1 cellular context compared by ENCODE assay signal in the genomic region with DNA sequence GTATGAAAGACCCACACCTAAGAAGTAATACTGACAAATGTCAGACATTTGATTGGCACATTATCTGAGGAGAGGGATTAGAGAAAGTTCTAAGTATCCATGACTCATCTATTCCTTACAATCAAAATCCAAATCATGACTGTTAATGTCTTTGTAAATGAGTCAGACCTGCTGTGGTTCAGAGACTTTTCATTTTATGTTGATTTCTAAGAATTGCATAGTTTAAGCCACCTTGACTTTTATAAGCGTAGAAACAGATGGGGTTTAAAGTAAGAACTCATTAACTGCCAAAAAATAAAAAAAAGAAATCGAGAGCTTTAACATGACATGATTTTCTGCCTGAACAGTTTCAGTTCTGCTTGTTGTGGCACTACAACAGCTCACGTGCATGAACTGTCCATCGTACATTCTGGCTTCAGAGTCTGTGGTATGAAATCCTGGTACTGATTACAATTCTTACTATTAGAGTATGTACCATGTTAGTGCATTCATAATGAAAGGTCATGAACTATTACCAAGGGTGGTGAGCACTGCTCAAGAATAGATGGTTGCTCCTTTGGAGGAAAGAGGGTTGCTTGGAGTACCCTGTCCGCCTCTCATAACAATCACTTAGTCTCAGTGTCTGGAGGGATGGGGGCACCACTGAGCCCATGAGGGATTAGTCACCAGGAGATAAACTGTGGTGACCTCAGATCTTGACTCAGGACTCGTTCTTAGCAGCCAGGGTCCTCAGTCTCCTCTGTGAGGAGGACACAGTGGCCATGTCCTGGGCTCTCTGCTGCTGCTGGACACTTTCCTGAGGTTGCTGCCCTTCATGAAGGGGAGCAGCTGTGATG.
A peak's percentile ranks its signal among the peaks of the same experiment; 100 is the strongest.
TF ChIP-seq lines count a peak whose summit lies in the region.

No MANE protein-coding gene starts in this region.

TF ChIP-seq in H1, 55 proteins besides CTCF, POLR2A, EP300 and RAD21:
- TF ChIP-seq POLR2AphosphoS5 (IDR thresholded peaks at IDR 0.05; ENCODE audit: low read depth, low read length), result peak; percentile 38; the same call in 1 of the 2 replicates
- TF ChIP-seq RBBP5 (IDR thresholded peaks at IDR 0.05; ENCODE audit: borderline replicate concordance, low read depth, low read length), result no peak
